In genomic region chr18:55247032-55247431, GRCh38 we compare ENCODE assay signal across 1 cellular context.
TF ChIP-seq lines count a peak whose summit lies in the region.

No MANE protein-coding gene starts in this region.

TF ChIP-seq in WTC11, 78 proteins besides CTCF, POLR2A, EP300 and RAD21:
- no peak for TF ChIP-seq OVOL2 (CRISPR knock-in tag; IDR thresholded peaks at IDR 0.05; ENCODE audit: borderline replicate concordance)
- TF ChIP-seq ZNF317 (CRISPR knock-in tag; IDR thresholded peaks at IDR 0.05; ENCODE audit: borderline replicate concordance, low read depth), result no peak
- TF ChIP-seq ZBTB43 (CRISPR knock-in tag; IDR thresholded peaks at IDR 0.05), result no peak
- no peak for TF ChIP-seq PREB (CRISPR knock-in tag; IDR thresholded peaks at IDR 0.05; ENCODE audit: borderline replicate concordance)
- no peak for TF ChIP-seq ATF1 (CRISPR knock-in tag; IDR thresholded peaks at IDR 0.05)
- TF ChIP-seq ZNF121 (CRISPR knock-in tag; IDR thresholded peaks at IDR 0.05), result no peak
- TF ChIP-seq MXD4 (CRISPR knock-in tag; IDR thresholded peaks at IDR 0.05; ENCODE audit: borderline replicate concordance), result no peak
- TF ChIP-seq ZNF263 (CRISPR knock-in tag; IDR thresholded peaks at IDR 0.05; ENCODE audit: low read depth), result no peak
